ENCODE assay signal across 11 cellular contexts in the genomic region with DNA sequence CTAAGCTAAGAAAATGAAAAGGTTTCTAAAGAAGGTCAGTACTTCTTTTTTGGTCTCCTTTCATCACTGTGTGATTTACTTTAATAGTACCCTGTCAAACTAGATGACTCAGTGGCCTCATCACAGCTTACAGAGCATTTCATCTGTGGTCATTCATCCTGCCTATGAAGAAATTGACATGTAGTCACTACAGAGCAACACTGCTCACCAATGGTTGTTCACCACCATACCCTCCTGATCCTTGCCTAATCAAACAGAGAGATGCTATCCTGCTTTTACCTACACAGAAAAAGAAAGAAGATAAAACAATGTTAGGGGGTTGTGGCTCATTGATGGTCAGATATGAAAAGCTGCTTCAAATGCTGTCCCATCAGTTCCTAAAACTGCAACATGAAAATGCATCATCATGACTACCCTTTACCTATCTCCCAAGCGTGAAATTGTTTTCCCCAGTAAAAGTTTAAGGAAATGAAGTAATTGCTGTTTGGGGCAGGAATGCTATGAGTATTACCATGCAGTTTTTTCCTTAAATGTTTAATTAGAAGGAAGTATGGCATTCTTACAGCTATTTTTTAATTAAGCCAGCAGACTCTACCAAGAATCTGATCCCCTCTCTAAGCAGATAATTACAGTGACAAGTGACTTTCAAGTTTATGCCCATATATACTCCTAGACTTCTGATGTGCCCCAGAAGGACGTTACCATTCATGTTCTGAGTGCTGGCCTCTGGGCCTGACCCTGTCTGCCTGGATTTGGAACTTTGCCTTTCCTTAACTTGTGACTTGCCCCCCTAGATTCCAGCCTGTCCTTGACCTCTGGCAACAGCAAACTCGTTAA. TPM values are rescaled to one million over a fixed set of nuclear protein-coding genes. Genes with fewer than 3 reads are reported as not detected.
DNase-seq lines count a peak whose midpoint lies in the region; ATAC-seq, FAIRE-seq and TF ChIP-seq lines count a peak whose summit lies in the region.
"Had no signal": no experiment of that assay in that cellular context is flagged by ENCODE, and none has a peak within 500 bp of the region (broad histone marks: within the 10 kb centered on the region; RNA-seq: fewer than 3 reads in every experiment).

No MANE protein-coding gene starts in this region.

- H3K9ac ChIP-seq in astrocyte (ENCODE audit: low read length) = no peak overlapping the region

- FAIRE-seq in astrocyte (lab: Jason Lieb, UNC) = no peak

- H3K4me3 Mint-ChIP-seq in astrocyte (ENCODE audit: unreplicated experiment) = no peak overlapping the region

- no peaks in the 10 kb centered on the region for H3K36me3 Mint-ChIP-seq in astrocyte (ENCODE audit: low read depth, unreplicated experiment)

- peak; percentile 70 for DNase-seq in EL
- peak; percentile 36 for DNase-seq in NB4 (ENCODE audit: low read depth)
- peak; percentile 36 for DNase-seq in astrocyte (ENCODE audit: low read depth)
- DNase-seq in kidney tubule cell (ENCODE audit: low spot score) = peak; percentile 93
- DNase-seq in Right ventricle myocardium inferior (ENCODE audit: missing footprints) = no peak
- no peak for DNase-seq in GM20000 (ENCODE audit: low spot score)
- DNase-seq in NCI-H187 (lab: John Stamatoyannopoulos, UW) = no peak
- DNase-seq: activated CD4-positive, alpha-beta T cell treated with anti-CD3 and anti-CD28 coated beads, Interleukin-2, amount 50 U/mL, for 1 hour; NCI-H1105 treated with DMSO at 0.1 percent for 48 hours; SHP77 had no signal

- no peak overlapping the region for H3K27ac ChIP-seq in astrocyte (ENCODE audit: low read depth, low read length)

- intact Hi-C loops in Right ventricle myocardium inferior (cut with DNase I) = no loop called here

- no peaks in the 10 kb centered on the region for H3K79me2 ChIP-seq in astrocyte (ENCODE audit: insufficient read depth, low read length)

- peaks cover 9% of the 10 kb centered on the region for H3K4me1 ChIP-seq in astrocyte (ENCODE audit: insufficient read depth, low read length)

- H3K4me3 ChIP-seq in NB4 (ENCODE audit: low read depth, low read length) (no peak overlapping the region), astrocyte (ENCODE audit: insufficient read depth, low read depth, low read length) (no peak overlapping the region)

- H2AFZ ChIP-seq in astrocyte (ENCODE audit: low read depth, low read length) = no peak overlapping the region

- H3K36me3 ChIP-seq in astrocyte (ENCODE audit: insufficient read depth, low read length) = no peaks in the 10 kb centered on the region

- H3K27me3 Mint-ChIP-seq in astrocyte (ENCODE audit: low read depth, unreplicated experiment) = peaks cover 4% of the 10 kb centered on the region

- no peaks in the 10 kb centered on the region for H3K27me3 ChIP-seq in astrocyte (ENCODE audit: insufficient read depth, low read length)

- H3K4me1 Mint-ChIP-seq in astrocyte (ENCODE audit: low read depth, unreplicated experiment) = peaks cover 12% of the 10 kb centered on the region

- ATAC-seq in Right ventricle myocardium inferior (no peak), GM19452 (IDR thresholded peaks at IDR 0.05; ENCODE audit: unreplicated experiment) (no peak)

- no peak for TF ChIP-seq POLR2A in NB4 (IDR thresholded peaks at IDR 0.05; ENCODE audit: extremely low read depth, insufficient read length)

- TF ChIP-seq CTCF in NB4 (IDR thresholded peaks at IDR 0.05; ENCODE audit: low read depth, low read length) = no peak
- TF ChIP-seq CTCF in astrocyte (IDR thresholded peaks at IDR 0.05; ENCODE audit: insufficient read depth, low read depth, low read length) = no peak
- no peak for TF ChIP-seq CTCF in GM20000 (IDR thresholded peaks at IDR 0.05; ENCODE audit: extremely low read depth, missing control alignments)

- peak overlapping the region; percentile 67 for H3K27ac Mint-ChIP-seq in astrocyte (ENCODE audit: unreplicated experiment)

- H3K9me3 ChIP-seq in astrocyte (ENCODE audit: insufficient read depth, low read depth, low read length) = no peaks in the 10 kb centered on the region

- H3K9me3 Mint-ChIP-seq in astrocyte (ENCODE audit: unreplicated experiment) = peaks cover 7% of the 10 kb centered on the region

- H4K20me1 ChIP-seq in astrocyte (ENCODE audit: insufficient read depth, low read length) = no peaks in the 10 kb centered on the region

- peak overlapping the region; percentile 14 for H3K4me2 ChIP-seq in astrocyte (ENCODE audit: low read length)

RNA-seq across cellular contexts. Expression of gene FBXO28, which starts 46.1 kb away (rescaled TPM):
- 28.9 and 32.6 TPM in 2 replicates for total RNA-seq in astrocyte
- total RNA-seq in Right ventricle myocardium inferior = 17.3 TPM

Comparison
In these comparisons a context has a peak if more than half of its experiments do, and no peak if none do; other contexts are left out.
1. DNase-seq: peak in EL (single experiment), NB4 (single experiment), astrocyte (single experiment) and kidney tubule cell (single experiment); none in Right ventricle myocardium inferior (single experiment), GM20000 (single experiment) and NCI-H187 (0 of 2).